ENCODE assay signal across 10 cellular contexts in genomic region chr1:98325646-98326441, GRCh38.
A peak's percentile ranks its signal among the peaks of the same experiment; 100 is the strongest.
DNase-seq lines count a peak whose midpoint lies in the region; ATAC-seq and TF ChIP-seq lines count a peak whose summit lies in the region.
"Had no signal": no experiment of that assay in that cellular context is flagged by ENCODE, and none has a peak within 500 bp of the region (broad histone marks: within the 10 kb centered on the region; RNA-seq: fewer than 3 reads in every experiment).

No MANE protein-coding gene starts in this region.

- no peak for TF ChIP-seq EP300 in stomach (IDR thresholded peaks at IDR 0.05)

- H3K27ac ChIP-seq in adrenal gland: no peak overlapping the region
- H3K27ac ChIP-seq in stomach: no peak overlapping the region

- peak; percentile 84 for DNase-seq in HK-2 (ENCODE audit: unreplicated experiment)
- peak in 6 of 7 donors; percentile 42 to 70 (median 54) for DNase-seq in adrenal gland
- DNase-seq in left ventricle myocardium superior: peak; percentile 64
- peak; percentile 68 for DNase-seq in stomach
- no peak for DNase-seq in NCI-H748 treated with DMSO at 0.1 percent for 48 hours (lab: John Stamatoyannopoulos, UW)
- DNase-seq in stimulated activated CD4-positive, alpha-beta T cell treated with anti-CD3 and anti-CD28 coated beads, Interleukin-1b, Interleukin-23, amount 100 ng/mL, for 48 hours: no peak
- DNase-seq in hippocampal formation (lab: John Stamatoyannopoulos, UW): no peak
- DNase-seq in activated T-cell treated with anti-CD3 and anti-CD28 coated beads, Interleukin-2, amount 50 U/mL, for 4 hours: no peak
- DNase-seq: activated B cell treated with CpG ODN at 0.5 μM for 24 hours had no signal

- no peaks in the 10 kb centered on the region for H3K27me3 Mint-ChIP-seq in activated T-cell treated with anti-CD3 and anti-CD28 coated beads, Interleukin-2, amount 50 U/mL, for 4 hours (ENCODE audit: low read depth)
- H3K27me3 Mint-ChIP-seq: activated B cell treated with CpG ODN at 0.5 μM for 24 hours had no signal

- TF ChIP-seq POLR2A in adrenal gland (IDR thresholded peaks at IDR 0.05): no peak
- TF ChIP-seq POLR2A in stomach (IDR thresholded peaks at IDR 0.05): no peak

- intact Hi-C loops in adrenal gland (cut with DNase I): no loop called here
- intact Hi-C loops in left ventricle myocardium superior (cut with micrococcal nuclease): no loop called here
- intact Hi-C loops in stomach (cut with DNase I; ENCODE audit: low total_unique reads): no loop called here

- H3K4me1 ChIP-seq in adrenal gland (replicated peaks in 1 of 2): peaks cover 0 to 20% of the 10 kb centered on the region in 2 donors
- H3K4me1 ChIP-seq in stomach: peaks cover 0 to 59% (median 5%) of the 10 kb centered on the region in 4 donors

- TF ChIP-seq CTCF in adrenal gland (IDR thresholded peaks at IDR 0.05) (no peak), stomach (IDR thresholded peaks at IDR 0.05) (no peak)

- H3K9me3 Mint-ChIP-seq in activated T-cell treated with anti-CD3 and anti-CD28 coated beads, Interleukin-2, amount 50 U/mL, for 4 hours: no peaks in the 10 kb centered on the region
- H3K9me3 Mint-ChIP-seq: activated B cell treated with CpG ODN at 0.5 μM for 24 hours had no signal

- H3K36me3 Mint-ChIP-seq in activated T-cell treated with anti-CD3 and anti-CD28 coated beads, Interleukin-2, amount 50 U/mL, for 4 hours (ENCODE audit: insufficient read depth): no peaks in the 10 kb centered on the region
- H3K36me3 Mint-ChIP-seq: brain had no signal

- H3K4me3 Mint-ChIP-seq in activated T-cell treated with anti-CD3 and anti-CD28 coated beads, Interleukin-2, amount 50 U/mL, for 4 hours: no peak overlapping the region
- H3K4me3 Mint-ChIP-seq: activated B cell treated with CpG ODN at 0.5 μM for 24 hours, brain had no signal

- WGBS in adrenal gland, 4 donors: 63 to 72% (median 65%) methylated on average over 7 of the region's 7 CpGs
- 57 to 69% (median 64%) methylated on average over 7 of the region's 7 CpGs for WGBS in stomach, 5 donors

- H3K9me3 ChIP-seq in adrenal gland (replicated peaks in 1 of 3) (no peaks in the 10 kb centered on the region), stomach (no peaks in the 10 kb centered on the region)

- H3K4me1 Mint-ChIP-seq in activated T-cell treated with anti-CD3 and anti-CD28 coated beads, Interleukin-2, amount 50 U/mL, for 4 hours (ENCODE audit: low read depth): peaks cover 13% of the 10 kb centered on the region
- H3K4me1 Mint-ChIP-seq: activated B cell treated with CpG ODN at 0.5 μM for 24 hours had no signal

- H3K27me3 ChIP-seq in adrenal gland (no peaks in the 10 kb centered on the region), stomach (no peaks in the 10 kb centered on the region)

- no peaks in the 10 kb centered on the region for H3K36me3 ChIP-seq in adrenal gland (replicated peaks in 1 of 2)
- H3K36me3 ChIP-seq in stomach: no peaks in the 10 kb centered on the region

- ATAC-seq in left ventricle myocardium superior: peak; percentile 66
- ATAC-seq in activated T-cell treated with anti-CD3 and anti-CD28 coated beads, Interleukin-2, amount 50 U/mL, for 4 hours: no peak

- H3K4me3 ChIP-seq in adrenal gland (no peak overlapping the region), stomach (no peak overlapping the region)

Comparison
In these comparisons a context has a peak if more than half of its experiments do, and no peak if none do; other contexts are left out.
1. DNase-seq: peak in HK-2 (single experiment), adrenal gland (6 of 7), left ventricle myocardium superior (single experiment) and stomach (single experiment); none in NCI-H748 treated with DMSO at 0.1 percent for 48 hours (single experiment), stimulated activated CD4-positive, alpha-beta T cell treated with anti-CD3 and anti-CD28 coated beads, Interleukin-1b, Interleukin-23, amount 100 ng/mL, for 48 hours (single experiment), hippocampal formation (0 of 2) and activated T-cell treated with anti-CD3 and anti-CD28 coated beads, Interleukin-2, amount 50 U/mL, for 4 hours (single experiment).